ENCODE assay signal across 12 cellular contexts in genomic region chr16:49643429-49644142, GRCh38.
A peak's percentile ranks its signal among the peaks of the same experiment; 100 is the strongest.
DNase-seq lines count a peak whose midpoint lies in the region; ATAC-seq and TF ChIP-seq lines count a peak whose summit lies in the region.
"Had no signal": no experiment of that assay in that cellular context is flagged by ENCODE, and none has a peak within 500 bp of the region (broad histone marks: within the 10 kb centered on the region; RNA-seq: fewer than 3 reads in every experiment).

No MANE protein-coding gene starts in this region.

- H3K9me3 ChIP-seq in adipocyte (ENCODE audit: control insufficient read depth, low read length): peaks cover 15% of the 10 kb centered on the region

- no peaks in the 10 kb centered on the region for H3K36me3 ChIP-seq in adipocyte (ENCODE audit: control insufficient read depth, insufficient read depth, low read length, severe bottlenecking)

- DNase-seq in Daoy (ENCODE audit: low read depth): peak; percentile 89
- DNase-seq in adipocyte (ENCODE audit: low read depth): peak; percentile 76
- peak; percentile 82 to 89 for DNase-seq in foreskin fibroblast
- peak; percentile 40 for DNase-seq in pulmonary artery endothelial cell (ENCODE audit: low read depth, low spot score)
- no peak for DNase-seq in NCI-H510A (lab: John Stamatoyannopoulos, UW)
- no peak for DNase-seq in T-helper 1 cell
- DNase-seq in cerebellar cortex (ENCODE audit: low spot score): no peak
- DNase-seq: activated T-cell treated with anti-CD3 and anti-CD28 coated beads, Interleukin-2, amount 50 U/mL, for 4 hours; Caco-2; NCI-H446 treated with DMSO at 0.1 percent for 48 hours; small intestine had no signal

- no peak for ATAC-seq in HG02571 (IDR thresholded peaks at IDR 0.05; ENCODE audit: unreplicated experiment)
- ATAC-seq: activated T-cell treated with anti-CD3 and anti-CD28 coated beads, Interleukin-2, amount 50 U/mL, for 4 hours had no signal

- H3K4me1 ChIP-seq in adipocyte (ENCODE audit: control insufficient read depth, insufficient read depth, low read length): peaks cover 31% of the 10 kb centered on the region
- H3K4me1 ChIP-seq: Caco-2 had no signal

- H3K9ac ChIP-seq in adipocyte (ENCODE audit: low read length): peak overlapping the region; percentile 77

- TF ChIP-seq CTCF in foreskin fibroblast (IDR thresholded peaks at IDR 0.05; ENCODE audit: low read depth, low read length): no peak

- H3K4me3 ChIP-seq in adipocyte (ENCODE audit: low read length) (peak overlapping the region; percentile 63), foreskin fibroblast (ENCODE audit: low read depth in 1 of 2, low read length in 2 of 2) (no peak overlapping the region)

- H3K27me3 ChIP-seq in adipocyte (replicated peaks; ENCODE audit: control insufficient read depth, insufficient read depth, low read length): no peaks in the 10 kb centered on the region

Comparison
In these comparisons a context has a peak if more than half of its experiments do, and no peak if none do; other contexts are left out.
1. DNase-seq: peak in Daoy (single experiment), adipocyte (single experiment), foreskin fibroblast (2 of 2) and pulmonary artery endothelial cell (single experiment); none in NCI-H510A (single experiment), T-helper 1 cell (0 of 5) and cerebellar cortex (single experiment).